1 cellular context compared by ENCODE assay signal in genomic region chr13:43879323-43880181, GRCh38.
TF ChIP-seq lines count a peak whose summit lies in the region.

Gene CCDC122 (minus strand): TSS chr13:43879740. CDS start chr13:43869376, 10,364 bp downstream.
Gene LACC1 (plus strand): TSS chr13:43879904. CDS start chr13:43880986, 1,082 bp downstream.

TF ChIP-seq in HepG2, 621 proteins besides CTCF, POLR2A, EP300 and RAD21 (continued from another document and continues in another):
- no peak for TF ChIP-seq PRDM15 (CRISPR knock-in tag; IDR thresholded peaks at IDR 0.05)
- no peak for TF ChIP-seq ZSCAN20 (CRISPR knock-in tag; IDR thresholded peaks at IDR 0.05; ENCODE audit: borderline replicate concordance)
- TF ChIP-seq THYN1 (CRISPR knock-in tag; IDR thresholded peaks at IDR 0.05; ENCODE audit: borderline replicate concordance, low read depth), result no peak
- peak; percentile 96; the same call in 1 of the 2 replicates for TF ChIP-seq ZNF773 (CRISPR knock-in tag; IDR thresholded peaks at IDR 0.05; ENCODE audit: borderline replicate concordance)
- TF ChIP-seq MZF1 (CRISPR knock-in tag; IDR thresholded peaks at IDR 0.05; ENCODE audit: borderline replicate concordance), result no peak
- no peak; a peak in 1 of 4 replicates for TF ChIP-seq NR2F1 (CRISPR knock-in tag; IDR thresholded peaks at IDR 0.05)
- TF ChIP-seq ZBTB49 (CRISPR knock-in tag; IDR thresholded peaks at IDR 0.05; ENCODE audit: borderline replicate concordance), result 0 out of 2 replicates have a peak, but pooled peaks have one; percentile 54
- TF ChIP-seq ZNF646 (CRISPR knock-in tag; IDR thresholded peaks at IDR 0.05), result no peak
- no peak for TF ChIP-seq GLI4 (CRISPR knock-in tag; IDR thresholded peaks at IDR 0.05; ENCODE audit: borderline replicate concordance)
- no peak for TF ChIP-seq JUNB (CRISPR knock-in tag; IDR thresholded peaks at IDR 0.05; ENCODE audit: borderline replicate concordance)
- TF ChIP-seq ZNF713 (CRISPR knock-in tag; IDR thresholded peaks at IDR 0.05), result no peak
- no peak for TF ChIP-seq CBX1 (IDR thresholded peaks at IDR 0.05; ENCODE audit: low read depth)
- peak; percentile 85; the same call in 1 of the 2 replicates for TF ChIP-seq EED (CRISPR knock-in tag; IDR thresholded peaks at IDR 0.05)
- TF ChIP-seq RFX1 (IDR thresholded peaks at IDR 0.05), result no peak
- TF ChIP-seq, protein P1, sequence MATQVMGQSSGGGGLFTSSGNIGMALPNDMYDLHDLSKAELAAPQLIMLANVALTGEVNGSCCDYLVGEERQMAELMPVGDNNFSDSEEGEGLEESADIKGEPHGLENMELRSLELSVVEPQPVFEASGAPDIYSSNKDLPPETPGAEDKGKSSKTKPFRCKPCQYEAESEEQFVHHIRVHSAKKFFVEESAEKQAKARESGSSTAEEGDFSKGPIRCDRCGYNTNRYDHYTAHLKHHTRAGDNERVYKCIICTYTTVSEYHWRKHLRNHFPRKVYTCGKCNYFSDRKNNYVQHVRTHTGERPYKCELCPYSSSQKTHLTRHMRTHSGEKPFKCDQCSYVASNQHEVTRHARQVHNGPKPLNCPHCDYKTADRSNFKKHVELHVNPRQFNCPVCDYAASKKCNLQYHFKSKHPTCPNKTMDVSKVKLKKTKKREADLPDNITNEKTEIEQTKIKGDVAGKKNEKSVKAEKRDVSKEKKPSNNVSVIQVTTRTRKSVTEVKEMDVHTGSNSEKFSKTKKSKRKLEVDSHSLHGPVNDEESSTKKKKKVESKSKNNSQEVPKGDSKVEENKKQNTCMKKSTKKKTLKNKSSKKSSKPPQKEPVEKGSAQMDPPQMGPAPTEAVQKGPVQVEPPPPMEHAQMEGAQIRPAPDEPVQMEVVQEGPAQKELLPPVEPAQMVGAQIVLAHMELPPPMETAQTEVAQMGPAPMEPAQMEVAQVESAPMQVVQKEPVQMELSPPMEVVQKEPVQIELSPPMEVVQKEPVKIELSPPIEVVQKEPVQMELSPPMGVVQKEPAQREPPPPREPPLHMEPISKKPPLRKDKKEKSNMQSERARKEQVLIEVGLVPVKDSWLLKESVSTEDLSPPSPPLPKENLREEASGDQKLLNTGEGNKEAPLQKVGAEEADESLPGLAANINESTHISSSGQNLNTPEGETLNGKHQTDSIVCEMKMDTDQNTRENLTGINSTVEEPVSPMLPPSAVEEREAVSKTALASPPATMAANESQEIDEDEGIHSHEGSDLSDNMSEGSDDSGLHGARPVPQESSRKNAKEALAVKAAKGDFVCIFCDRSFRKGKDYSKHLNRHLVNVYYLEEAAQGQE (IDR thresholded peaks at IDR 0.05; ENCODE audit: borderline replicate concordance in 1 of 2, low read depth in 1 of 2, low read length in 2 of 2), result no peak
- TF ChIP-seq ZNF451 (CRISPR knock-in tag; IDR thresholded peaks at IDR 0.05), result peak; percentile 54; the same call in 1 of the 2 replicates
- no peak for TF ChIP-seq ZNF260 (CRISPR knock-in tag; IDR thresholded peaks at IDR 0.05; ENCODE audit: borderline replicate concordance, low read depth)
- peak; percentile 90; the same call in 1 of the 2 replicates for TF ChIP-seq ZNF879 (CRISPR knock-in tag; IDR thresholded peaks at IDR 0.05)
- no peak for TF ChIP-seq SKI (IDR thresholded peaks at IDR 0.05; ENCODE audit: partially characterized antibody)
- TF ChIP-seq ZNF652 (CRISPR knock-in tag; IDR thresholded peaks at IDR 0.05; ENCODE audit: borderline replicate concordance, low read depth), result no peak
- peak; percentile 65; the same call in 1 of the 2 replicates for TF ChIP-seq MTF2 (CRISPR knock-in tag; IDR thresholded peaks at IDR 0.05; ENCODE audit: borderline replicate concordance)
- TF ChIP-seq ZNF33A (CRISPR knock-in tag; IDR thresholded peaks at IDR 0.05; ENCODE audit: borderline replicate concordance), result no peak
- TF ChIP-seq, protein P2, sequence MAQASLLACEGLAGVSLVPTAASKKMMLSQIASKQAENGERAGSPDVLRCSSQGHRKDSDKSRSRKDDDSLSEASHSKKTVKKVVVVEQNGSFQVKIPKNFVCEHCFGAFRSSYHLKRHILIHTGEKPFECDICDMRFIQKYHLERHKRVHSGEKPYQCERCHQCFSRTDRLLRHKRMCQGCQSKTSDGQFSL (CRISPR knock-in tag; IDR thresholded peaks at IDR 0.05), result 0 out of 2 replicates have a peak, but pooled peaks have one; percentile 39
- no peak for TF ChIP-seq NR2F2 (IDR thresholded peaks at IDR 0.05; ENCODE audit: borderline replicate concordance, low read depth)
- TF ChIP-seq ZNF124 (CRISPR knock-in tag; IDR thresholded peaks at IDR 0.05), result no peak
- TF ChIP-seq SPEN (CRISPR knock-in tag; IDR thresholded peaks at IDR 0.05; ENCODE audit: low read depth), result peak; percentile 68; the same call in 1 of the 2 replicates
- TF ChIP-seq MXI1 (IDR thresholded peaks at IDR 0.05; ENCODE audit: borderline replicate concordance, low read depth, low read length), result no peak
- TF ChIP-seq ARNT (IDR thresholded peaks at IDR 0.05), result no peak
- TF ChIP-seq AHDC1 (CRISPR knock-in tag; IDR thresholded peaks at IDR 0.05; ENCODE audit: borderline replicate concordance), result no peak
- TF ChIP-seq RBFOX2 (IDR thresholded peaks at IDR 0.05; ENCODE audit: low read depth, low read length), result peak; percentile 95
- TF ChIP-seq ZNF510 (CRISPR knock-in tag; IDR thresholded peaks at IDR 0.05; ENCODE audit: low read depth), result no peak
- TF ChIP-seq ZNF616 (CRISPR knock-in tag; IDR thresholded peaks at IDR 0.05; ENCODE audit: low read depth), result peak; percentile 54; the same call in 1 of the 2 replicates
